ENCODE assay signal across 9 cellular contexts in the genomic region with DNA sequence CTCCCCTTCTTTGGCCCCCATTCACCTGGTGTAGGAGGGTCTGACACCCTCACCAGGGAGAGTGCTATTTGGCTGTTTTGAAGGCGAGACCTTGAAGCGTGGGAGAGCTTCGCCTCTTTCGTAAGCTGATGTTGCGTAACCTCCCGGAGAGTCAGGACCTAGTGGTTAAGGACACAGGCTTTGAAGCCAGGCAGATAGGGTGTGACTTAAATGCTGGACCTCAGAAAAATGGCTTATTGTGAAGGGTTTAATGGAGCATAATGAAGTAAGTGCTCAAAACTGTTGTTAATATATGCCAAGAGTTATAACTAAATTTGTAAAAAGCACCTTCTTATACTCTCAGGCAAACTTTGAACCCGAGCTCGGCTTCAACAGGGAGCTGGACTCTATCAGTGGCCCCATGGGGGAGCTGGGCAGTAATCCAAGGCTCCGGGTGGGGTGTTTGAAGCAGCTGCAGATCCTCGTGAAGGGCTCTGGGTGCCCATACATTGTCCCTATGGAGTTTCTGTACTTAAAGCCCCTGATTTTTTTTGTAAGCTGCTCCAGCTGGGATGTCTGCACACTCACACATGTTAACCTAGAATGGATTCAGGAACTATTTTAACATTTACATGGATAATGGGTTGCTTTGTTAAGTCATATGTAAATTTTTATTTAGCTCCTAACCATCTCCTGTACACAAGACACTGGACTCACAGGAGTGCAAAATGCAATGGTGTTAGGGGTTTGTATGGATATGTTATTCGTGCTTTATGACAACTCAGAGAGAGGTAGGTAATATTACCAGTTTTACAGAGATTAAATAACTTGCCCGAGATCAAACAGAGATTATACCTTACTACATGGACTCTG. TPM values are rescaled to one million over a fixed set of nuclear protein-coding genes. Genes with fewer than 3 reads are reported as not detected.
DNase-seq lines count a peak whose midpoint lies in the region; ATAC-seq and TF ChIP-seq lines count a peak whose summit lies in the region.
"Had no signal": no experiment of that assay in that cellular context is flagged by ENCODE, and none has a peak within 500 bp of the region (broad histone marks: within the 10 kb centered on the region; RNA-seq: fewer than 3 reads in every experiment).

No MANE protein-coding gene starts in this region.

- H3K27me3 ChIP-seq in brain microvascular endothelial cell (replicated peaks), result no peaks in the 10 kb centered on the region
- no peaks in the 10 kb centered on the region for H3K27me3 ChIP-seq in thoracic aorta (replicated peaks; ENCODE audit: insufficient read depth)
- H3K27me3 ChIP-seq in CD8-positive, alpha-beta T cell (ENCODE audit: insufficient read depth, low read length), result no peaks in the 10 kb centered on the region

- no peaks in the 10 kb centered on the region for H3K9me3 ChIP-seq in thoracic aorta
- no peaks in the 10 kb centered on the region for H3K9me3 ChIP-seq in CD8-positive, alpha-beta T cell (ENCODE audit: low read length)

- peak; percentile 70 for ATAC-seq in thoracic aorta (ENCODE audit: insufficient number of reproducible peaks, low FRiP score, low read depth)
- no peak for ATAC-seq in CD8-positive, alpha-beta T cell

- H3K36me3 ChIP-seq in brain microvascular endothelial cell (replicated peaks) (no peaks in the 10 kb centered on the region), thoracic aorta (no peaks in the 10 kb centered on the region)
- no peaks in the 10 kb centered on the region for H3K36me3 ChIP-seq in CD8-positive, alpha-beta T cell (ENCODE audit: insufficient read depth, low read length)

- H3K27ac ChIP-seq in brain microvascular endothelial cell (peak overlapping the region; percentile 98), thoracic aorta (peak overlapping the region; percentile 78 to 79)
- H3K27ac ChIP-seq in CD8-positive, alpha-beta T cell (ENCODE audit: low read depth, low read length), result no peak overlapping the region

- H3K27ac Mint-ChIP-seq in CD8-positive, alpha-beta T cell, result no peak overlapping the region
- H3K27ac Mint-ChIP-seq: natural killer cell had no signal

- H3K9me3 Mint-ChIP-seq in CD8-positive, alpha-beta T cell, result no peaks in the 10 kb centered on the region
- H3K9me3 Mint-ChIP-seq: natural killer cell had no signal

- POLR2A ChIA-PET in CD8-positive, alpha-beta T cell (lab: Charles Lee), result interaction anchor here (1.2 kb wide), 1 partner anchor 8 kb away, joined by 3 read pairs; no protein-coding TSS in a partner anchor

- TF ChIP-seq CTCF in brain microvascular endothelial cell (IDR thresholded peaks at IDR 0.05; ENCODE audit: low read depth, low read length, missing control alignments) (no peak), thoracic aorta (IDR thresholded peaks at IDR 0.05) (no peak)
- TF ChIP-seq CTCF in CD8-positive, alpha-beta T cell (IDR thresholded peaks at IDR 0.05), result no peak

- H3K4me1 Mint-ChIP-seq in CD8-positive, alpha-beta T cell (ENCODE audit: low read depth), result no peaks in the 10 kb centered on the region
- H3K4me1 Mint-ChIP-seq: natural killer cell had no signal

- DNase-seq in GM03348 (ENCODE audit: low spot score) (peak; percentile 81), NCI-H2107 treated with DMSO at 0.1 percent for 48 hours (lab: John Stamatoyannopoulos, UW; ENCODE audit: unreplicated experiment) (peak; percentile 68), brain microvascular endothelial cell (peak; percentile 97), kidney tubule cell (ENCODE audit: low spot score) (peak; percentile 87), thoracic aorta (ENCODE audit: low spot score) (peak; percentile 68), RPMI8226 (no peak)
- no peak for DNase-seq in activated CD4-positive, alpha-beta T cell treated with anti-CD3 and anti-CD28 coated beads, Interleukin-2, amount 50 U/mL, for 1 hour
- DNase-seq in CD8-positive, alpha-beta T cell, result no peak
- DNase-seq: natural killer cell had no signal

- H3K4me3 ChIP-seq in brain microvascular endothelial cell (ENCODE audit: low read depth, low read length), result peak overlapping the region; percentile 20
- H3K4me3 ChIP-seq in thoracic aorta, result peak overlapping the region; percentile 50
- no peak overlapping the region for H3K4me3 ChIP-seq in CD8-positive, alpha-beta T cell (ENCODE audit: low read depth, low read length)

- in situ Hi-C loops in brain microvascular endothelial cell (cut with HindIII; ENCODE audit: low pct_ligation_motif_present, low sequenced_read_pairs), result no loop called here

- no peaks in the 10 kb centered on the region for H3K36me3 Mint-ChIP-seq in CD8-positive, alpha-beta T cell
- H3K36me3 Mint-ChIP-seq: natural killer cell had no signal

- peaks cover 65 to 95% of the 10 kb centered on the region in 2 donors for H3K4me1 ChIP-seq in thoracic aorta (ENCODE audit: control insufficient read depth in 1 of 2, low read depth in 2 of 2)
- no peaks in the 10 kb centered on the region for H3K4me1 ChIP-seq in CD8-positive, alpha-beta T cell (ENCODE audit: insufficient read depth, low read length)

- intact Hi-C loops in CD8-positive, alpha-beta T cell (cut with DNase I, micrococcal nuclease), result no loop called here

- no peak overlapping the region for H3K4me3 Mint-ChIP-seq in CD8-positive, alpha-beta T cell
- H3K4me3 Mint-ChIP-seq: natural killer cell had no signal

- no peaks in the 10 kb centered on the region for H3K27me3 Mint-ChIP-seq in CD8-positive, alpha-beta T cell (ENCODE audit: low read depth)

- CTCF ChIA-PET in CD8-positive, alpha-beta T cell (lab: Charles Lee), result no interaction called here

RNA-seq across cellular contexts. Expression of a gene that starts 26.0 kb away (rescaled TPM):
- 100 to 1,000 TPM; 103 to 232 TPM for total RNA-seq in thoracic aorta
- total RNA-seq in CD8-positive, alpha-beta T cell, result 1 to 10 TPM; 1.1 to 1.9 TPM

Comparison
In these comparisons a context has a peak if more than half of its experiments do, and no peak if none do; other contexts are left out.
1. DNase-seq: peak in GM03348 (single experiment), NCI-H2107 treated with DMSO at 0.1 percent for 48 hours (single experiment), brain microvascular endothelial cell (single experiment), kidney tubule cell (single experiment) and thoracic aorta (single experiment); none in RPMI8226 (single experiment), activated CD4-positive, alpha-beta T cell treated with anti-CD3 and anti-CD28 coated beads, Interleukin-2, amount 50 U/mL, for 1 hour (single experiment) and CD8-positive, alpha-beta T cell (0 of 7).
2. RNA of a gene that starts 26.0 kb away (total RNA-seq): 103 to 232 TPM in thoracic aorta; 1.1 to 1.9 TPM in CD8-positive, alpha-beta T cell; every median in the first group is over 10 times any median in the second.